In the genomic region with DNA sequence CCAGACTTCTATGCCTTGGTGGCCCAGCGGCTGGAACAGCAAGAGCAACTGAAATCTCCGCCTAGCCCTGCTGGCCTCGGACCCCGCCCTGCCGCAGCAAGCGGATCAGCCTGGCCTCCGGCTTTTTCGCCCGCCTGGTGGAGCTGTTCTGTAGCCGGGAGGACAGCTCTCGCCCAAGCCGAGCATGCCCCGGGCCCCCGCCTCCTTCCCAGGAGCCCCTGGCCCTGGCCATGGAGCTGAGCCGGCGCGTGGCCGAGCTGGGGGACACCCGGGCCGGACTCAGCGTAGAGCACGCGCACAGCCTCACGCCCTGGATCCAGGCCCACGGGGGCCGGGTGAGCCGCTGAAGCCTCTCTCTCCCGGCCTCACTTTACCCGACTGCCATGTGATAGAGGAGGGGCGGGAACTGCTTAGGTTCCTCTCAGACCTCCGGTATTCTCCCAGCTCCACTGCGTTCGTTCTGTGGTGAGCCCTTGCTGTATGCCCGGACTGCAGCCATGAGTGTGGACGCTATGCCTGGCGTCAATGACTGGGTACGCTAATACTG, we compare ENCODE assay signal across 1 cellular context.
TF ChIP-seq lines count a peak whose summit lies in the region.

No MANE protein-coding gene starts in this region.

TF ChIP-seq in HepG2, 621 proteins besides CTCF, POLR2A, EP300 and RAD21 (continued from another document and continues in another):
- TF ChIP-seq CBFB (CRISPR knock-in tag; IDR thresholded peaks at IDR 0.05) = no peak
- TF ChIP-seq YY1 (IDR thresholded peaks at IDR 0.05; ENCODE audit: insufficient read depth, insufficient replicate concordance, low read depth, low read length) = no peak
- TF ChIP-seq ZFP36L2 (CRISPR knock-in tag; IDR thresholded peaks at IDR 0.05) = no peak
- TF ChIP-seq, protein P1, sequence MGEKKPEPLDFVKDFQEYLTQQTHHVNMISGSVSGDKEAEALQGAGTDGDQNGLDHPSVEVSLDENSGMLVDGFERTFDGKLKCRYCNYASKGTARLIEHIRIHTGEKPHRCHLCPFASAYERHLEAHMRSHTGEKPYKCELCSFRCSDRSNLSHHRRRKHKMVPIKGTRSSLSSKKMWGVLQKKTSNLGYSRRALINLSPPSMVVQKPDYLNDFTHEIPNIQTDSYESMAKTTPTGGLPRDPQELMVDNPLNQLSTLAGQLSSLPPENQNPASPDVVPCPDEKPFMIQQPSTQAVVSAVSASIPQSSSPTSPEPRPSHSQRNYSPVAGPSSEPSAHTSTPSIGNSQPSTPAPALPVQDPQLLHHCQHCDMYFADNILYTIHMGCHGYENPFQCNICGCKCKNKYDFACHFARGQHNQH (CRISPR knock-in tag; IDR thresholded peaks at IDR 0.05) = 0 out of 2 replicates have a peak, but pooled peaks have one; percentile 40
- TF ChIP-seq RARA (CRISPR knock-in tag; IDR thresholded peaks at IDR 0.05) = no peak
- TF ChIP-seq KDM4B (CRISPR knock-in tag; IDR thresholded peaks at IDR 0.05) = no peak
- TF ChIP-seq GLI4 (CRISPR knock-in tag; IDR thresholded peaks at IDR 0.05; ENCODE audit: borderline replicate concordance) = no peak
- peak; percentile 20; the same call in 1 of the 2 replicates for TF ChIP-seq SAP130 (CRISPR knock-in tag; IDR thresholded peaks at IDR 0.05; ENCODE audit: low read depth)
- TF ChIP-seq KAT8 (CRISPR knock-in tag; IDR thresholded peaks at IDR 0.05) = no peak
- TF ChIP-seq, protein P2, sequence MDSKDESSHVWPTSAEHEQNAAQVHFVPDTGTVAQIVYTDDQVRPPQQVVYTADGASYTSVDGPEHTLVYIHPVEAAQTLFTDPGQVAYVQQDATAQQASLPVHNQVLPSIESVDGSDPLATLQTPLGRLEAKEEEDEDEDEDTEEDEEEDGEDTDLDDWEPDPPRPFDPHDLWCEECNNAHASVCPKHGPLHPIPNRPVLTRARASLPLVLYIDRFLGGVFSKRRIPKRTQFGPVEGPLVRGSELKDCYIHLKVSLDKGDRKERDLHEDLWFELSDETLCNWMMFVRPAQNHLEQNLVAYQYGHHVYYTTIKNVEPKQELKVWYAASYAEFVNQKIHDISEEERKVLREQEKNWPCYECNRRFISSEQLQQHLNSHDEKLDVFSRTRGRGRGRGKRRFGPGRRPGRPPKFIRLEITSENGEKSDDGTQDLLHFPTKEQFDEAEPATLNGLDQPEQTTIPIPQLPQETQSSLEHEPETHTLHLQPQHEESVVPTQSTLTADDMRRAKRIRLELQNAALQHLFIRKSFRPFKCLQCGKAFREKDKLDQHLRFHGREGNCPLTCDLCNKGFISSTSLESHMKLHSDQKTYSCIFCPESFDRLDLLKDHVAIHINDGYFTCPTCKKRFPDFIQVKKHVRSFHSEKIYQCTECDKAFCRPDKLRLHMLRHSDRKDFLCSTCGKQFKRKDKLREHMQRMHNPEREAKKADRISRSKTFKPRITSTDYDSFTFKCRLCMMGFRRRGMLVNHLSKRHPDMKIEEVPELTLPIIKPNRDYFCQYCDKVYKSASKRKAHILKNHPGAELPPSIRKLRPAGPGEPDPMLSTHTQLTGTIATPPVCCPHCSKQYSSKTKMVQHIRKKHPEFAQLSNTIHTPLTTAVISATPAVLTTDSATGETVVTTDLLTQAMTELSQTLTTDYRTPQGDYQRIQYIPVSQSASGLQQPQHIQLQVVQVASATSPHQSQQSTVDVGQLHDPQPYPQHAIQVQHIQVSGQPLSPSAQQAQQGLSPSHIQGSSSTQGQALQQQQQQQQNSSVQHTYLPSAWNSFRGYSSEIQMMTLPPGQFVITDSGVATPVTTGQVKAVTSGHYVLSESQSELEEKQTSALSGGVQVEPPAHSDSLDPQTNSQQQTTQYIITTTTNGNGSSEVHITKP (CRISPR knock-in tag; IDR thresholded peaks at IDR 0.05; ENCODE audit: low read depth) = no peak
- peak; percentile 28 for TF ChIP-seq STAG1 (CRISPR knock-in tag; IDR thresholded peaks at IDR 0.05)
- peak; percentile 59; the same call in 1 of the 2 replicates for TF ChIP-seq GABPB1 (CRISPR knock-in tag; IDR thresholded peaks at IDR 0.05)
- no peak for TF ChIP-seq SNAPC2 (CRISPR knock-in tag; IDR thresholded peaks at IDR 0.05)
- no peak for TF ChIP-seq NR3C1 (CRISPR knock-in tag; IDR thresholded peaks at IDR 0.05)
- TF ChIP-seq, protein P3, sequence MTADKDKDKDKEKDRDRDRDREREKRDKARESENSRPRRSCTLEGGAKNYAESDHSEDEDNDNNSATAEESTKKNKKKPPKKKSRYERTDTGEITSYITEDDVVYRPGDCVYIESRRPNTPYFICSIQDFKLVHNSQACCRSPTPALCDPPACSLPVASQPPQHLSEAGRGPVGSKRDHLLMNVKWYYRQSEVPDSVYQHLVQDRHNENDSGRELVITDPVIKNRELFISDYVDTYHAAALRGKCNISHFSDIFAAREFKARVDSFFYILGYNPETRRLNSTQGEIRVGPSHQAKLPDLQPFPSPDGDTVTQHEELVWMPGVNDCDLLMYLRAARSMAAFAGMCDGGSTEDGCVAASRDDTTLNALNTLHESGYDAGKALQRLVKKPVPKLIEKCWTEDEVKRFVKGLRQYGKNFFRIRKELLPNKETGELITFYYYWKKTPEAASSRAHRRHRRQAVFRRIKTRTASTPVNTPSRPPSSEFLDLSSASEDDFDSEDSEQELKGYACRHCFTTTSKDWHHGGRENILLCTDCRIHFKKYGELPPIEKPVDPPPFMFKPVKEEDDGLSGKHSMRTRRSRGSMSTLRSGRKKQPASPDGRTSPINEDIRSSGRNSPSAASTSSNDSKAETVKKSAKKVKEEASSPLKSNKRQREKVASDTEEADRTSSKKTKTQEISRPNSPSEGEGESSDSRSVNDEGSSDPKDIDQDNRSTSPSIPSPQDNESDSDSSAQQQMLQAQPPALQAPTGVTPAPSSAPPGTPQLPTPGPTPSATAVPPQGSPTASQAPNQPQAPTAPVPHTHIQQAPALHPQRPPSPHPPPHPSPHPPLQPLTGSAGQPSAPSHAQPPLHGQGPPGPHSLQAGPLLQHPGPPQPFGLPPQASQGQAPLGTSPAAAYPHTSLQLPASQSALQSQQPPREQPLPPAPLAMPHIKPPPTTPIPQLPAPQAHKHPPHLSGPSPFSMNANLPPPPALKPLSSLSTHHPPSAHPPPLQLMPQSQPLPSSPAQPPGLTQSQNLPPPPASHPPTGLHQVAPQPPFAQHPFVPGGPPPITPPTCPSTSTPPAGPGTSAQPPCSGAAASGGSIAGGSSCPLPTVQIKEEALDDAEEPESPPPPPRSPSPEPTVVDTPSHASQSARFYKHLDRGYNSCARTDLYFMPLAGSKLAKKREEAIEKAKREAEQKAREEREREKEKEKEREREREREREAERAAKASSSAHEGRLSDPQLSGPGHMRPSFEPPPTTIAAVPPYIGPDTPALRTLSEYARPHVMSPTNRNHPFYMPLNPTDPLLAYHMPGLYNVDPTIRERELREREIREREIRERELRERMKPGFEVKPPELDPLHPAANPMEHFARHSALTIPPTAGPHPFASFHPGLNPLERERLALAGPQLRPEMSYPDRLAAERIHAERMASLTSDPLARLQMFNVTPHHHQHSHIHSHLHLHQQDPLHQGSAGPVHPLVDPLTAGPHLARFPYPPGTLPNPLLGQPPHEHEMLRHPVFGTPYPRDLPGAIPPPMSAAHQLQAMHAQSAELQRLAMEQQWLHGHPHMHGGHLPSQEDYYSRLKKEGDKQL (CRISPR knock-in tag; IDR thresholded peaks at IDR 0.05; ENCODE audit: low read depth) = no peak
- no peak for TF ChIP-seq KDM1A (CRISPR knock-in tag; IDR thresholded peaks at IDR 0.05)
- no peak for TF ChIP-seq KLF6 (CRISPR knock-in tag; IDR thresholded peaks at IDR 0.05)
- TF ChIP-seq, protein P4, sequence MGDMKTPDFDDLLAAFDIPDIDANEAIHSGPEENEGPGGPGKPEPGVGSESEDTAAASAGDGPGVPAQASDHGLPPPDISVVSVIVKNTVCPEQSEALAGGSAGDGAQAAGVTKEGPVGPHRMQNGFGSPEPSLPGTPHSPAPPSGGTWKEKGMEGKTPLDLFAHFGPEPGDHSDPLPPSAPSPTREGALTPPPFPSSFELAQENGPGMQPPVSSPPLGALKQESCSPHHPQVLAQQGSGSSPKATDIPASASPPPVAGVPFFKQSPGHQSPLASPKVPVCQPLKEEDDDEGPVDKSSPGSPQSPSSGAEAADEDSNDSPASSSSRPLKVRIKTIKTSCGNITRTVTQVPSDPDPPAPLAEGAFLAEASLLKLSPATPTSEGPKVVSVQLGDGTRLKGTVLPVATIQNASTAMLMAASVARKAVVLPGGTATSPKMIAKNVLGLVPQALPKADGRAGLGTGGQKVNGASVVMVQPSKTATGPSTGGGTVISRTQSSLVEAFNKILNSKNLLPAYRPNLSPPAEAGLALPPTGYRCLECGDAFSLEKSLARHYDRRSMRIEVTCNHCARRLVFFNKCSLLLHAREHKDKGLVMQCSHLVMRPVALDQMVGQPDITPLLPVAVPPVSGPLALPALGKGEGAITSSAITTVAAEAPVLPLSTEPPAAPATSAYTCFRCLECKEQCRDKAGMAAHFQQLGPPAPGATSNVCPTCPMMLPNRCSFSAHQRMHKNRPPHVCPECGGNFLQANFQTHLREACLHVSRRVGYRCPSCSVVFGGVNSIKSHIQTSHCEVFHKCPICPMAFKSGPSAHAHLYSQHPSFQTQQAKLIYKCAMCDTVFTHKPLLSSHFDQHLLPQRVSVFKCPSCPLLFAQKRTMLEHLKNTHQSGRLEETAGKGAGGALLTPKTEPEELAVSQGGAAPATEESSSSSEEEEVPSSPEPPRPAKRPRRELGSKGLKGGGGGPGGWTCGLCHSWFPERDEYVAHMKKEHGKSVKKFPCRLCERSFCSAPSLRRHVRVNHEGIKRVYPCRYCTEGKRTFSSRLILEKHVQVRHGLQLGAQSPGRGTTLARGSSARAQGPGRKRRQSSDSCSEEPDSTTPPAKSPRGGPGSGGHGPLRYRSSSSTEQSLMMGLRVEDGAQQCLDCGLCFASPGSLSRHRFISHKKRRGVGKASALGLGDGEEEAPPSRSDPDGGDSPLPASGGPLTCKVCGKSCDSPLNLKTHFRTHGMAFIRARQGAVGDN (CRISPR knock-in tag; IDR thresholded peaks at IDR 0.05) = peak; percentile 84
- TF ChIP-seq ZNF768 (CRISPR knock-in tag; IDR thresholded peaks at IDR 0.05) = 0 out of 2 replicates have a peak, but pooled peaks have one; percentile 12
- no peak for TF ChIP-seq EZH2 (conservative IDR thresholded peaks at IDR 0.05; ENCODE audit: low read depth, low read length)
- TF ChIP-seq ZNF274 (CRISPR knock-in tag; IDR thresholded peaks at IDR 0.05) = no peak
- TF ChIP-seq, protein P5, sequence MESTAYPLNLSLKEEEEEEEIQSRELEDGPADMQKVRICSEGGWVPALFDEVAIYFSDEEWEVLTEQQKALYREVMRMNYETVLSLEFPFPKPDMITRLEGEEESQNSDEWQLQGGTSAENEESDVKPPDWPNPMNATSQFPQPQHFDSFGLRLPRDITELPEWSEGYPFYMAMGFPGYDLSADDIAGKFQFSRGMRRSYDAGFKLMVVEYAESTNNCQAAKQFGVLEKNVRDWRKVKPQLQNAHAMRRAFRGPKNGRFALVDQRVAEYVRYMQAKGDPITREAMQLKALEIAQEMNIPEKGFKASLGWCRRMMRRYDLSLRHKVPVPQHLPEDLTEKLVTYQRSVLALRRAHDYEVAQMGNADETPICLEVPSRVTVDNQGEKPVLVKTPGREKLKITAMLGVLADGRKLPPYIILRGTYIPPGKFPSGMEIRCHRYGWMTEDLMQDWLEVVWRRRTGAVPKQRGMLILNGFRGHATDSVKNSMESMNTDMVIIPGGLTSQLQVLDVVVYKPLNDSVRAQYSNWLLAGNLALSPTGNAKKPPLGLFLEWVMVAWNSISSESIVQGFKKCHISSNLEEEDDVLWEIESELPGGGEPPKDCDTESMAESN (CRISPR knock-in tag; conservative IDR thresholded peaks at IDR 0.05) = no peak
- TF ChIP-seq SUZ12 (IDR thresholded peaks at IDR 0.05; ENCODE audit: low read depth, low read length) = no peak
- no peak for TF ChIP-seq NR2F2 (IDR thresholded peaks at IDR 0.05; ENCODE audit: borderline replicate concordance, low read depth)
- TF ChIP-seq HOXA9 (CRISPR knock-in tag; IDR thresholded peaks at IDR 0.05; ENCODE audit: borderline replicate concordance) = no peak
- no peak for TF ChIP-seq KMT2A (CRISPR knock-in tag; IDR thresholded peaks at IDR 0.05)
- TF ChIP-seq IRF2 (CRISPR knock-in tag; IDR thresholded peaks at IDR 0.05) = no peak
- TF ChIP-seq, protein P6, sequence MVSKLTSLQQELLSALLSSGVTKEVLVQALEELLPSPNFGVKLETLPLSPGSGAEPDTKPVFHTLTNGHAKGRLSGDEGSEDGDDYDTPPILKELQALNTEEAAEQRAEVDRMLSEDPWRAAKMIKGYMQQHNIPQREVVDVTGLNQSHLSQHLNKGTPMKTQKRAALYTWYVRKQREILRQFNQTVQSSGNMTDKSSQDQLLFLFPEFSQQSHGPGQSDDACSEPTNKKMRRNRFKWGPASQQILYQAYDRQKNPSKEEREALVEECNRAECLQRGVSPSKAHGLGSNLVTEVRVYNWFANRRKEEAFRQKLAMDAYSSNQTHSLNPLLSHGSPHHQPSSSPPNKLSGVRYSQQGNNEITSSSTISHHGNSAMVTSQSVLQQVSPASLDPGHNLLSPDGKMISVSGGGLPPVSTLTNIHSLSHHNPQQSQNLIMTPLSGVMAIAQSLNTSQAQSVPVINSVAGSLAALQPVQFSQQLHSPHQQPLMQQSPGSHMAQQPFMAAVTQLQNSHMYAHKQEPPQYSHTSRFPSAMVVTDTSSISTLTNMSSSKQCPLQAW (CRISPR knock-in tag; IDR thresholded peaks at IDR 0.05) = no peak
- no peak for TF ChIP-seq TBP (CRISPR knock-in tag; IDR thresholded peaks at IDR 0.05)
- no peak for TF ChIP-seq GABPA (IDR thresholded peaks at IDR 0.05; ENCODE audit: low read depth, low read length)
- TF ChIP-seq GABPA (CRISPR knock-in tag; IDR thresholded peaks at IDR 0.05; ENCODE audit: low read depth) = no peak
- TF ChIP-seq SP5 (CRISPR knock-in tag; IDR thresholded peaks at IDR 0.05; ENCODE audit: borderline replicate concordance, low read depth) = no peak
- no peak for TF ChIP-seq ZMYM2 (CRISPR knock-in tag; IDR thresholded peaks at IDR 0.05)
- TF ChIP-seq FOXJ3 (CRISPR knock-in tag; IDR thresholded peaks at IDR 0.05; ENCODE audit: borderline replicate concordance) = no peak
- TF ChIP-seq ADNP (CRISPR knock-in tag; IDR thresholded peaks at IDR 0.05) = no peak
- TF ChIP-seq ZNF547 (CRISPR knock-in tag; IDR thresholded peaks at IDR 0.05) = no peak
- TF ChIP-seq FOXO1 (CRISPR knock-in tag; IDR thresholded peaks at IDR 0.05) = no peak
- TF ChIP-seq ELF1 (CRISPR knock-in tag; IDR thresholded peaks at IDR 0.05) = no peak
- no peak for TF ChIP-seq YEATS2 (CRISPR knock-in tag; IDR thresholded peaks at IDR 0.05; ENCODE audit: borderline replicate concordance)
- no peak for TF ChIP-seq ZSCAN22 (CRISPR knock-in tag; IDR thresholded peaks at IDR 0.05)
- TF ChIP-seq, protein P7, sequence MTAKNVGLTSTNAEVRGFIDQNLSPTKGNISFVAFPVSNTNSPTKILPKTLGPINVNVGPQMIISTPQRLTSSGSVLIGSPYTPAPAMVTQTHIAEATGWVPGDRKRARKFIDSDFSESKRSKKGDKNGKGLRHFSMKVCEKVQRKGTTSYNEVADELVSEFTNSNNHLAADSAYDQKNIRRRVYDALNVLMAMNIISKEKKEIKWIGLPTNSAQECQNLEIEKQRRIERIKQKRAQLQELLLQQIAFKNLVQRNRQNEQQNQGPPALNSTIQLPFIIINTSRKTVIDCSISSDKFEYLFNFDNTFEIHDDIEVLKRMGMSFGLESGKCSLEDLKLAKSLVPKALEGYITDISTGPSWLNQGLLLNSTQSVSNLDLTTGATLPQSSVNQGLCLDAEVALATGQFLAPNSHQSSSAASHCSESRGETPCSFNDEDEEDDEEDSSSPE (CRISPR knock-in tag; IDR thresholded peaks at IDR 0.05) = no peak
- TF ChIP-seq EED (CRISPR knock-in tag; IDR thresholded peaks at IDR 0.05) = no peak
- TF ChIP-seq SRSF4 (IDR thresholded peaks at IDR 0.05; ENCODE audit: low read depth, low read length, poor library complexity, severe bottlenecking) = no peak
- no peak for TF ChIP-seq PCBP1 (IDR thresholded peaks at IDR 0.05; ENCODE audit: borderline replicate concordance, low read depth, low read length)
- TF ChIP-seq MATR3 (CRISPR knock-in tag; IDR thresholded peaks at IDR 0.05) = no peak
- TF ChIP-seq SMARCC2 (IDR thresholded peaks at IDR 0.05) = no peak
- no peak for TF ChIP-seq REXO4 (CRISPR knock-in tag; IDR thresholded peaks at IDR 0.05; ENCODE audit: borderline replicate concordance)
- no peak for TF ChIP-seq ZKSCAN5 (CRISPR knock-in tag; IDR thresholded peaks at IDR 0.05)
- no peak for TF ChIP-seq ZNF383 (CRISPR knock-in tag; IDR thresholded peaks at IDR 0.05; ENCODE audit: borderline replicate concordance)
